ENCODE assay signal across 9 cellular contexts in genomic region chr10:77899080-77899477, GRCh38. TPM values are rescaled to one million over a fixed set of nuclear protein-coding genes. Genes with fewer than 3 reads are reported as not detected.
DNase-seq lines count a peak whose midpoint lies in the region; ATAC-seq and TF ChIP-seq lines count a peak whose summit lies in the region.
"Had no signal": no experiment of that assay in that cellular context is flagged by ENCODE, and none has a peak within 500 bp of the region (broad histone marks: within the 10 kb centered on the region; RNA-seq: fewer than 3 reads in every experiment).

No MANE protein-coding gene starts in this region.

- peaks cover 12% of the 10 kb centered on the region; the same call in 1 of the 2 replicates for H4K20me1 ChIP-seq in PC-3 (ENCODE audit: low read length)

- POLR2A ChIA-PET in PC-3 (lab: Charles Lee; ENCODE audit: unreplicated experiment) = no interaction called here

- in situ Hi-C loops in brain microvascular endothelial cell (cut with HindIII; ENCODE audit: low pct_ligation_motif_present, low sequenced_read_pairs) = no loop called here

- ATAC-seq in PC-3 = peak; percentile 93
- peak; percentile 72 for ATAC-seq in sciatic nerve
- ATAC-seq in HG03196 (IDR thresholded peaks at IDR 0.05; ENCODE audit: unreplicated experiment) = no peak

- no peaks in the 10 kb centered on the region for H3K9me3 ChIP-seq in PC-3 (ENCODE audit: low read length)

- peak; percentile 41 for DNase-seq in GF-D8 (lab: John Stamatoyannopoulos, UW)
- DNase-seq in PC-3 = peak; percentile 99
- DNase-seq in fibroblast of gingiva (ENCODE audit: low read depth) = peak; percentile 78
- DNase-seq in sciatic nerve (ENCODE audit: low spot score) = no peak
- no peak for DNase-seq in dorsolateral prefrontal cortex
- DNase-seq in KG1 (lab: John Stamatoyannopoulos, UW) = no peak
- DNase-seq in brain microvascular endothelial cell = no peak

- intact Hi-C loops in PC-3 (cut with micrococcal nuclease) (loop anchor here (2.0 kb wide), 1 partner anchor 16 kb away; no protein-coding TSS in a partner anchor), sciatic nerve (cut with DNase I) (loop anchor here (5.0 kb wide), 1 partner anchor 83 kb away; no protein-coding TSS in a partner anchor), dorsolateral prefrontal cortex (cut with DNase I) (no loop called here)

- H3K27ac ChIP-seq in PC-3 (ENCODE audit: low read length) (peak overlapping the region; percentile 4), dorsolateral prefrontal cortex (no peak overlapping the region), brain microvascular endothelial cell (no peak overlapping the region)

- H2AFZ ChIP-seq in PC-3 (ENCODE audit: low read length) = no peak overlapping the region

- H3K36me3 ChIP-seq in PC-3 (ENCODE audit: low read depth, low read length) (no peaks in the 10 kb centered on the region), brain microvascular endothelial cell (replicated peaks) (no peaks in the 10 kb centered on the region)

- TF ChIP-seq CTCF in PC-3 (conservative IDR thresholded peaks at IDR 0.05; ENCODE audit: low read depth, low read length) = no peak
- TF ChIP-seq CTCF in dorsolateral prefrontal cortex (IDR thresholded peaks at IDR 0.05 in 54 of 56, conservative IDR thresholded peaks at IDR 0.05 in 2 of 56; ENCODE audit: low read depth in 1 of 56, partially characterized antibody in 56 of 56) = no peak
- TF ChIP-seq CTCF in brain microvascular endothelial cell (IDR thresholded peaks at IDR 0.05; ENCODE audit: low read depth, low read length, missing control alignments) = no peak

- H3K4me2 ChIP-seq in PC-3 (ENCODE audit: low read length) = peak overlapping the region; percentile 11

- no peaks in the 10 kb centered on the region for H3F3A ChIP-seq in PC-3 (ENCODE audit: low read length, unreplicated experiment)

- H3K9me2 ChIP-seq in PC-3 (replicated peaks; ENCODE audit: low read length) = no peaks in the 10 kb centered on the region

- H3K9ac ChIP-seq in PC-3 (ENCODE audit: low read length) = no peak overlapping the region

- H3K4me3 ChIP-seq in PC-3 (ENCODE audit: low read length) = no peak overlapping the region
- H3K4me3 ChIP-seq in dorsolateral prefrontal cortex = no peak overlapping the region
- H3K4me3 ChIP-seq in brain microvascular endothelial cell (ENCODE audit: low read depth, low read length) = no peak overlapping the region
- H3K4me3 ChIP-seq: GM12878 had no signal

- no TSS peak for BruUV-seq in PC-3 (replicated peaks; lab: Mats Ljungman, UMichigan)

- CTCF ChIA-PET in PC-3 (lab: Charles Lee) = interaction anchor here (0.6 to 1.1 kb wide), 3 partner anchors 10 to 131 kb away, joined by 3 to 17 read pairs (median 3); partner anchors contain the start of gene POLR3A

- peaks cover 81% of the 10 kb centered on the region for H3K79me2 ChIP-seq in PC-3 (ENCODE audit: low read length)

- peaks cover 19% of the 10 kb centered on the region for H3K4me1 ChIP-seq in PC-3 (ENCODE audit: insufficient read depth, low read length)

- H3K27me3 ChIP-seq in PC-3 (ENCODE audit: low read length) = no peaks in the 10 kb centered on the region
- H3K27me3 ChIP-seq in dorsolateral prefrontal cortex = no peaks in the 10 kb centered on the region
- H3K27me3 ChIP-seq in brain microvascular endothelial cell (replicated peaks) = no peaks in the 10 kb centered on the region

RNA-seq across cellular contexts. Expression of gene DLG5, which starts 27.5 kb away (rescaled TPM):
- total RNA-seq in PC-3 (2014; rRNA removed) (118 and 158 TPM in 2 replicates), sciatic nerve (31.3 TPM), dorsolateral prefrontal cortex (10 to 100 TPM; 24.0 to 52.8 (median 34.1) TPM)

Comparison
In these comparisons a context has a peak if more than half of its experiments do, and no peak if none do; other contexts are left out.
1. DNase-seq: peak in GF-D8 (single experiment), PC-3 (single experiment) and fibroblast of gingiva (single experiment); none in sciatic nerve (single experiment), dorsolateral prefrontal cortex (0 of 10), KG1 (single experiment) and brain microvascular endothelial cell (single experiment).
2. intact Hi-C loops: an anchor here in PC-3 (2.0 kb wide) and sciatic nerve (5.0 kb wide); none called in dorsolateral prefrontal cortex.